In genomic region chr3:66133050-66133757, GRCh38 we compare ENCODE assay signal across 18 cellular contexts.
A peak's percentile ranks its signal among the peaks of the same experiment; 100 is the strongest.
DNase-seq lines count a peak whose midpoint lies in the region; ATAC-seq and TF ChIP-seq lines count a peak whose summit lies in the region.
"Had no signal": no experiment of that assay in that cellular context is flagged by ENCODE, and none has a peak within 500 bp of the region (broad histone marks: within the 10 kb centered on the region; RNA-seq: fewer than 3 reads in every experiment).

No MANE protein-coding gene starts in this region.

- H3K36me3 ChIP-seq in spleen, result no peaks in the 10 kb centered on the region
- no peaks in the 10 kb centered on the region for H3K36me3 ChIP-seq in OCI-LY7 (ENCODE audit: insufficient read depth, low read length)

- no peaks in the 10 kb centered on the region for H3K9me2 ChIP-seq in OCI-LY7 (ENCODE audit: insufficient read depth, low read length)

- no peaks in the 10 kb centered on the region for H3K9me3 ChIP-seq in spleen
- H3K9me3 ChIP-seq in OCI-LY7 (ENCODE audit: low read length), result no peaks in the 10 kb centered on the region

- no peaks in the 10 kb centered on the region for H3K27me3 Mint-ChIP-seq in HFFc6 (ENCODE audit: insufficient read depth)

- ATAC-seq in HG03025 (IDR thresholded peaks at IDR 0.05; ENCODE audit: low FRiP score, unreplicated experiment) (no peak), HG02870 (IDR thresholded peaks at IDR 0.05; ENCODE audit: unreplicated experiment) (no peak)
- ATAC-seq: GM23338, right cardiac atrium had no signal

- DNase-seq in HFFc6 (peak; percentile 79), fibroblast of peridontal ligament (ENCODE audit: extremely low read depth) (peak; percentile 65), spleen (no peak), OCI-LY7 (ENCODE audit: low spot score) (no peak)
- DNase-seq: activated CD8-positive, alpha-beta memory T cell treated with anti-CD3 and anti-CD28 coated beads, Interleukin-2, amount 50 U/mL, for 4 hours; activated naive CD4-positive, alpha-beta T cell treated with Interleukin-2 at 50 U/mL for 16 hours; CD4-positive, CD25-positive, alpha-beta regulatory T cell; effector CD8-positive, alpha-beta T cell; NCI-H1092 treated with DMSO at 0.1 percent for 48 hours; NCI-H774; right cardiac atrium; stimulated activated CD4-positive, alpha-beta T cell treated with anti-CD3 and anti-CD28 coated beads, Interleukin-2, amount 100 ng/mL, for 48 hours; stimulated activated CD8-positive, alpha-beta memory T cell treated with anti-CD3 and anti-CD28 coated beads, Interleukin-4, amount 100 ng/mL, for 48 hours had no signal

- H3K79me2 ChIP-seq in OCI-LY7 (ENCODE audit: insufficient read depth, low read depth, low read length), result no peaks in the 10 kb centered on the region

- peak overlapping the region; percentile 70 for H3K27ac Mint-ChIP-seq in HFFc6
- H3K27ac Mint-ChIP-seq: CD4-positive, CD25-positive, alpha-beta regulatory T cell; GM23338; mesothelial cell of epicardium had no signal

- H3K4me3 ChIP-seq in spleen (no peak overlapping the region), OCI-LY7 (ENCODE audit: low read depth, low read length, poor library complexity, severe bottlenecking) (no peak overlapping the region)
- H3K4me3 ChIP-seq: GM23338 had no signal

- peaks cover 0 to 7% (median 0%) of the 10 kb centered on the region in 6 donors for H3K4me1 ChIP-seq in spleen
- H3K4me1 ChIP-seq in OCI-LY7 (ENCODE audit: insufficient read depth, low read length, poor library complexity, severe bottlenecking), result no peaks in the 10 kb centered on the region

- TF ChIP-seq POLR2A in spleen (IDR thresholded peaks at IDR 0.05), result no peak

- peaks cover 24% of the 10 kb centered on the region for H3K4me1 Mint-ChIP-seq in HFFc6 (ENCODE audit: low read depth)
- H3K4me1 Mint-ChIP-seq: CD4-positive, CD25-positive, alpha-beta regulatory T cell had no signal

- no peaks in the 10 kb centered on the region for H3K9me3 Mint-ChIP-seq in HFFc6
- H3K9me3 Mint-ChIP-seq: CD4-positive, CD25-positive, alpha-beta regulatory T cell; mesothelial cell of epicardium had no signal

- BruUV-seq in OCI-LY7 (replicated peaks; lab: Mats Ljungman, UMichigan), result no TSS peak

- H3K27me3 ChIP-seq in spleen (replicated peaks in 1 of 7), result no peaks in the 10 kb centered on the region

- H3K36me3 Mint-ChIP-seq in HFFc6 (ENCODE audit: low read depth), result no peaks in the 10 kb centered on the region
- H3K36me3 Mint-ChIP-seq: CD4-positive, CD25-positive, alpha-beta regulatory T cell; mesothelial cell of epicardium had no signal

- intact Hi-C loops in spleen (cut with DNase I; ENCODE audit: low total_unique reads), result loop anchor here (10.0 kb wide), 1 partner anchor 348 kb away; no protein-coding TSS in a partner anchor
- intact Hi-C loops in OCI-LY7 (cut with micrococcal nuclease; ENCODE audit: unreplicated experiment), result no loop called here

- POLR2A ChIA-PET in OCI-LY7 (lab: Charles Lee), result interaction anchor here (0.6 to 0.7 kb wide), 2 partner anchors 593 to 940 kb away, joined by 3 to 7 read pairs; no protein-coding TSS in a partner anchor

- H4K20me1 ChIP-seq in OCI-LY7 (ENCODE audit: insufficient read depth, low read length), result no peaks in the 10 kb centered on the region

- CTCF ChIA-PET in OCI-LY7 (lab: Charles Lee; ENCODE audit: unreplicated experiment), result no interaction called here

- H3K4me3 Mint-ChIP-seq in HFFc6, result peak overlapping the region; percentile 46
- H3K4me3 Mint-ChIP-seq: CD4-positive, CD25-positive, alpha-beta regulatory T cell; GM23338; mesothelial cell of epicardium had no signal

- H2AFZ ChIP-seq in OCI-LY7 (ENCODE audit: low read length), result no peak overlapping the region
- H2AFZ ChIP-seq: GM23338 had no signal

- WGBS in spleen, 5 donors, result 90 to 97% (median 92%) methylated on average over 6 of the region's 6 CpGs

- no peak for TF ChIP-seq CTCF in HFFc6 (IDR thresholded peaks at IDR 0.05)
- TF ChIP-seq CTCF in VCaP (conservative IDR thresholded peaks at IDR 0.05), result no peak
- no peak for TF ChIP-seq CTCF in spleen (IDR thresholded peaks at IDR 0.05 in 8 of 11, conservative IDR thresholded peaks at IDR 0.05 in 3 of 11)
- TF ChIP-seq CTCF in OCI-LY7 (conservative IDR thresholded peaks at IDR 0.05; ENCODE audit: low read length), result no peak

- H3K4me2 ChIP-seq in OCI-LY7 (ENCODE audit: low read length), result no peak overlapping the region

- peak overlapping the region; percentile 76 for H3K27ac ChIP-seq in VCaP
- H3K27ac ChIP-seq in spleen, result peak overlapping the region in 6 of 8 donors; percentile 34 to 59 (median 54)
- no peak overlapping the region for H3K27ac ChIP-seq in OCI-LY7 (ENCODE audit: low read depth, low read length, poor library complexity, severe bottlenecking)

Comparison
In these comparisons a context has a peak if more than half of its experiments do, and no peak if none do; other contexts are left out.
1. DNase-seq: peak in HFFc6 (single experiment) and fibroblast of peridontal ligament (single experiment); none in spleen (single experiment) and OCI-LY7 (single experiment).